1 cellular context compared by ENCODE assay signal in genomic region chr19:45668342-45668871, GRCh38.
TF ChIP-seq lines count a peak whose summit lies in the region.

No MANE protein-coding gene starts in this region.

TF ChIP-seq in HepG2, 621 proteins besides CTCF, POLR2A, EP300 and RAD21:
- TF ChIP-seq MBNL3 (CRISPR knock-in tag; conservative IDR thresholded peaks at IDR 0.05) (no peak), JUNB (CRISPR knock-in tag; IDR thresholded peaks at IDR 0.05; ENCODE audit: borderline replicate concordance) (0 out of 2 replicates have a peak, but pooled peaks have one; percentile 35), ZNF747 (CRISPR knock-in tag; IDR thresholded peaks at IDR 0.05; ENCODE audit: borderline replicate concordance) (0 out of 2 replicates have a peak, but pooled peaks have one; percentile 25), GZF1 (CRISPR knock-in tag; IDR thresholded peaks at IDR 0.05) (no peak), SIX4 (CRISPR knock-in tag; IDR thresholded peaks at IDR 0.05) (no peak), TCF7 (IDR thresholded peaks at IDR 0.05; ENCODE audit: low read depth) (no peak), GATAD2A (CRISPR knock-in tag; IDR thresholded peaks at IDR 0.05) (0 out of 2 replicates have a peak, but pooled peaks have one; percentile 5), WIZ (CRISPR knock-in tag; IDR thresholded peaks at IDR 0.05) (0 out of 2 replicates have a peak, but pooled peaks have one; percentile 43), PLSCR1 (CRISPR knock-in tag; IDR thresholded peaks at IDR 0.05; ENCODE audit: borderline replicate concordance) (no peak), SMARCC2 (IDR thresholded peaks at IDR 0.05) (no peak), NFKBIZ (CRISPR knock-in tag; IDR thresholded peaks at IDR 0.05) (no peak), SIN3A (IDR thresholded peaks at IDR 0.05; ENCODE audit: borderline replicate concordance, low read depth, low read length) (no peak), ZNF414 (CRISPR knock-in tag; IDR thresholded peaks at IDR 0.05) (0 out of 2 replicates have a peak, but pooled peaks have one; percentile 19), ZNF24 (IDR thresholded peaks at IDR 0.05) (no peak), SALL2 (CRISPR knock-in tag; IDR thresholded peaks at IDR 0.05) (0 out of 2 replicates have a peak, but pooled peaks have one; percentile 14), ZNF543 (CRISPR knock-in tag; IDR thresholded peaks at IDR 0.05) (no peak), ZSCAN31 (CRISPR knock-in tag; IDR thresholded peaks at IDR 0.05; ENCODE audit: low read depth) (no peak), PREB (CRISPR knock-in tag; IDR thresholded peaks at IDR 0.05) (no peak), HOXA9 (CRISPR knock-in tag; IDR thresholded peaks at IDR 0.05; ENCODE audit: borderline replicate concordance) (no peak), MBD4 (IDR thresholded peaks at IDR 0.05; ENCODE audit: borderline replicate concordance, low read length) (no peak), ZFP36L2 (CRISPR knock-in tag; IDR thresholded peaks at IDR 0.05) (no peak), IKZF4 (CRISPR knock-in tag; IDR thresholded peaks at IDR 0.05; ENCODE audit: borderline replicate concordance, low read depth, not compliant biosample characterization) (no peak), DZIP1 (CRISPR knock-in tag; IDR thresholded peaks at IDR 0.05) (no peak), ARID4A (CRISPR knock-in tag; IDR thresholded peaks at IDR 0.05; ENCODE audit: borderline replicate concordance) (0 out of 2 replicates have a peak, but pooled peaks have one; percentile 29), CEBPB (IDR thresholded peaks at IDR 0.05; ENCODE audit: borderline replicate concordance, low read depth, low read length) (no peak), RELA (CRISPR knock-in tag; IDR thresholded peaks at IDR 0.05) (no peak), ZNF552 (CRISPR knock-in tag; IDR thresholded peaks at IDR 0.05; ENCODE audit: borderline replicate concordance) (no peak), ZNF280D (CRISPR knock-in tag; IDR thresholded peaks at IDR 0.05) (no peak)
TF ChIP-seq in HepG2: peak in this region for 7.
